23 cellular contexts compared by ENCODE assay signal in the genomic region with DNA sequence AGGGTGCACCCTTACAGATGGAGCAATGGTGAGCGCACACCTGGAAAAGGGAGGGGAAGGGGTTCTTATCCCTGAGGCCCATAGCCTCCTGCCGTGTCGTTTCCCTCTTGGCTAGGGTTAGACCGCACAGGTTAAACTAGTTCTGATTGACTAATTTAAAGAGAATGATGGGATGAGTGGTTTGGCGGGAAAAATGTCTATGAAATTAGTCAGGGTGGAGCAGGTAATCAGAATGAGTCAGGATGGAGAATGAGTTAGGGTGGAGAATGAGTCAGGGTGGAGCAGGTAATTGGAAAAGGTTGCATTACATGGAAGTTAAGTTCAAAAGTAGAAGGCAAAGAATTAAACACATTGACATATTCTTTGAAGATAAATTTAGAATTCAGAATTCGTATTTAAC.
"Had no signal": no experiment of that assay in that cellular context is flagged by ENCODE, and none has a peak within 500 bp of the region (broad histone marks: within the 10 kb centered on the region; RNA-seq: fewer than 3 reads in every experiment).

No MANE protein-coding gene starts in this region.

- H3K27ac ChIP-seq: ascending aorta, body of pancreas had no signal

- H3K27ac Mint-ChIP-seq: activated naive CD4-positive, alpha-beta T cell treated with anti-CD3 and anti-CD28 coated beads for 36 hours; activated T-cell treated with anti-CD3 and anti-CD28 coated beads, Interleukin-2, amount 50 U/mL, for 24 hours; T-helper 17 cell; WTC11 had no signal

- H3K4me3 Mint-ChIP-seq: activated CD8-positive, alpha-beta memory T cell treated with anti-CD3 and anti-CD28 coated beads, Interleukin-2, amount 10 ng/mL, durations not matched to agents 7 days and 5 days; activated naive CD4-positive, alpha-beta T cell treated with anti-CD3 and anti-CD28 coated beads for 36 hours; activated T-cell treated with anti-CD3 and anti-CD28 coated beads, Interleukin-2, amount 50 U/mL, for 24 hours; central memory CD8-positive, alpha-beta T cell; T-helper 17 cell; WTC11 had no signal

- H3K4me1 Mint-ChIP-seq: WTC11 had no signal

- H3K27me3 ChIP-seq: ascending aorta, body of pancreas, MG63 had no signal

- H3K36me3 Mint-ChIP-seq: activated CD8-positive, alpha-beta memory T cell treated with anti-CD3 and anti-CD28 coated beads, Interleukin-2, amount 10 ng/mL, durations not matched to agents 7 days and 5 days; WTC11 had no signal

- H3K9me3 ChIP-seq: ascending aorta, body of pancreas, MG63 had no signal

- DNase-seq: activated CD4-positive, CD25-positive, alpha-beta regulatory T cell treated with anti-CD3 and anti-CD28 coated beads, Interleukin-2, amount 50 U/mL, for 72 hours; activated CD8-positive, alpha-beta memory T cell treated with anti-CD3 and anti-CD28 coated beads, Interleukin-2, amount 10 ng/mL, durations not matched to agents 7 days and 5 days; activated gamma-delta T cell; activated naive CD4-positive, alpha-beta T cell treated with anti-CD3 and anti-CD28 coated beads for 36 hours; activated T-cell treated with anti-CD3 and anti-CD28 coated beads, Interleukin-2, amount 50 U/mL, for 24 hours; amniotic stem cell; body of pancreas; MG63; NCI-H1105; NCI-H1436; NCI-H1694 treated with DMSO at 0.1 percent for 48 hours; NCI-H2029 treated with DMSO at 0.1 percent for 48 hours; NCI-H345; NCI-H510A; NCI-H69; NK-92 treated with Interleukin-12 subunit alpha and Interleukin-12 subunit beta, amount 100 ng/mL, for 24 hours; PC-3; SIG-M5; T-helper 17 cell; T-helper 9 cell had no signal

- H3K4me3 ChIP-seq: ascending aorta, body of pancreas, MG63 had no signal

- H3K36me3 ChIP-seq: ascending aorta, MG63 had no signal

- H3K9me3 Mint-ChIP-seq: activated naive CD4-positive, alpha-beta T cell treated with anti-CD3 and anti-CD28 coated beads for 36 hours; activated T-cell treated with anti-CD3 and anti-CD28 coated beads, Interleukin-2, amount 50 U/mL, for 24 hours; central memory CD8-positive, alpha-beta T cell; WTC11 had no signal

- H3K4me1 ChIP-seq: ascending aorta, body of pancreas had no signal

- H3K27me3 Mint-ChIP-seq: activated CD8-positive, alpha-beta memory T cell treated with anti-CD3 and anti-CD28 coated beads, Interleukin-2, amount 10 ng/mL, durations not matched to agents 7 days and 5 days; activated T-cell treated with anti-CD3 and anti-CD28 coated beads, Interleukin-2, amount 50 U/mL, for 24 hours; central memory CD8-positive, alpha-beta T cell; T-helper 17 cell had no signal
